Comparison of ENCODE assay signal across 11 cellular contexts in the genomic region with DNA sequence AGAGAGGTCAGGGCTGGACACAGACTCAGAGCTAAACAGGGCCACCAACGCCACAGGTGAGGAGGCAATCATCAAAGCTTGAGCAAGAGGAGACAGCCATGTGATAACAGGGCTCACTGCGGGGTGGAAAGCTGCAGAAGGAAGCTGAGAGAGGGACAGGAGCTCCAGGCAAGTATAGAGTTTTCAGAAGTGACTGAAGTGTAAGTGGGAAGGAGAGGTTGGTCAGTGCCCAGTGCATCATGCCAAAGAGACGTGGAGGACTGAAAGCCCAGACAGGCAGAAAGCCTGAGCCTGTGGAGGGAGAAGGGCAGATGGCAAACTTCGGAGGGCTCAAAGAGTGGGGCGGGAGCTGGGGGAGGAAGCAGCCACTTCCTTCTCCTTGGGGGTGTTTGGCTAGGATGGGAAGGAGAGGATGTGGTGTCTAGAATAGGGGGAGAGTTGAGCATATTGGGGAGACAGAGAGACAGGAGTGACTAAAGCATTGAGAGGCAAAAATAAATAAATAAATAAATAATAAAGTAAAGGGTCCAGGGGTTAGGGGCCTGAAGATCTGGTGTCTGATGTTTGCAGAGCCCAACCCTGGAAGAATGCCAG. TPM values are rescaled to one million over a fixed set of nuclear protein-coding genes. Genes with fewer than 3 reads are reported as not detected.
A peak's percentile ranks its signal among the peaks of the same experiment; 100 is the strongest.
DNase-seq lines count a peak whose midpoint lies in the region; ATAC-seq, FAIRE-seq and TF ChIP-seq lines count a peak whose summit lies in the region.
"Had no signal": no experiment of that assay in that cellular context is flagged by ENCODE, and none has a peak within 500 bp of the region (broad histone marks: within the 10 kb centered on the region; RNA-seq: fewer than 3 reads in every experiment).

No MANE protein-coding gene starts in this region.

- no peak overlapping the region for H3K4me2 ChIP-seq in osteoblast (ENCODE audit: insufficient read depth, low read length)

- H3K27ac Mint-ChIP-seq in Caco-2 (ENCODE audit: unreplicated experiment) = peak overlapping the region; percentile 50

- POLR2A ChIA-PET in Caco-2 (lab: Charles Lee) (interaction anchor here (0.8 to 1.0 kb wide), 2 partner anchors 11 to 64 kb away, joined by 4 to 10 read pairs; no protein-coding TSS in a partner anchor), GM10248 (lab: Yijun Ruan, JAX) (no interaction called here)

- H3K79me2 ChIP-seq in osteoblast (ENCODE audit: insufficient read depth, low read length) = peaks cover 55% of the 10 kb centered on the region

- no peak for ATAC-seq in pancreas

- intact Hi-C loops in Caco-2 (cut with micrococcal nuclease; ENCODE audit: unreplicated experiment) (loop anchor here (2.0 to 5.0 kb wide), 4 partner anchors 43 to 328 kb away; partner anchors contain the start of genes CFAP20, USB1 and ZNF319), dorsolateral prefrontal cortex (cut with DNase I) (loop anchor here (2.0 to 5.0 kb wide), 2 partner anchors 42 to 201 kb away; partner anchors contain the start of genes USB1 (in 1 of the 2) and ZNF319 (in 1 of the 2)), pancreas (cut with DNase I) (loop anchor here in 1 of 3 donors (10.0 kb wide), 1 partner anchor 65 kb away; no protein-coding TSS in a partner anchor)

- WGBS in pancreas, 2 donors = 18 to 19% methylated on average over 4 to 5 of the region's 5 CpGs

- CTCF ChIA-PET in Caco-2 (lab: Charles Lee) (interaction anchor here (0.5 to 6.7 kb wide), 5 partner anchors 8 to 63 kb away, joined by 3 to 63 read pairs (median 3); no protein-coding TSS in a partner anchor), GM10248 (lab: Yijun Ruan, JAX) (interaction anchor here (1.2 to 3.5 kb wide), 5 partner anchors 17 to 209 kb away, joined by 3 to 12 read pairs (median 5); no protein-coding TSS in a partner anchor)

- no peak overlapping the region for H3K4me3 ChIP-seq in Caco-2 (ENCODE audit: low read depth, low read length)
- peak overlapping the region in 22 of 59 donors; percentile 4 to 89 (median 78) for H3K4me3 ChIP-seq in dorsolateral prefrontal cortex
- H3K4me3 ChIP-seq in pancreas = peak overlapping the region in 2 of 4 donors; percentile 50 to 61
- no peak overlapping the region for H3K4me3 ChIP-seq in osteoblast (ENCODE audit: insufficient read depth, low read length)
- H3K4me3 ChIP-seq: SJCRH30 had no signal

- no TSS peak for BruUV-seq in Caco-2 (replicated peaks; lab: Mats Ljungman, UMichigan)

- peak overlapping the region; percentile 92 for H3K4me3 Mint-ChIP-seq in Caco-2 (ENCODE audit: unreplicated experiment)

- H3K4me1 ChIP-seq in Caco-2 = peaks cover 77% of the 10 kb centered on the region
- H3K4me1 ChIP-seq in pancreas = peaks cover 16 to 57% (median 36%) of the 10 kb centered on the region in 3 donors
- H3K4me1 ChIP-seq in osteoblast (ENCODE audit: insufficient read depth, low read length) = peaks cover 23% of the 10 kb centered on the region

- H4K20me1 ChIP-seq in osteoblast (ENCODE audit: insufficient read depth, low read length) = peaks cover 29% of the 10 kb centered on the region

- TF ChIP-seq CTCF in Caco-2 (IDR thresholded peaks at IDR 0.05; ENCODE audit: insufficient read depth in 1 of 2, low read depth in 1 of 2, low read length in 1 of 2, severe bottlenecking in 1 of 2, unreplicated experiment in 1 of 2) (no peak), dorsolateral prefrontal cortex (IDR thresholded peaks at IDR 0.05 in 54 of 56, conservative IDR thresholded peaks at IDR 0.05 in 2 of 56; ENCODE audit: low read depth in 1 of 56, partially characterized antibody in 56 of 56) (no peak), pancreas (IDR thresholded peaks at IDR 0.05) (no peak), D721Med (IDR thresholded peaks at IDR 0.05; ENCODE audit: insufficient read depth, missing control alignments) (no peak), osteoblast (IDR thresholded peaks at IDR 0.05; ENCODE audit: extremely low read depth, low read depth, low read length) (no peak), GM10248 (IDR thresholded peaks at IDR 0.05; ENCODE audit: control extremely low read depth, extremely low read depth, low read depth, missing control alignments) (no peak)

- no peaks in the 10 kb centered on the region for H3K9me3 Mint-ChIP-seq in Caco-2 (ENCODE audit: unreplicated experiment)

- H3K27ac ChIP-seq in dorsolateral prefrontal cortex (peak overlapping the region in 46 of 59 donors; percentile 0 to 98 (median 80)), pancreas (peak overlapping the region; percentile 5 to 96 (median 90)), osteoblast (ENCODE audit: low read depth, low read length) (no peak overlapping the region)
- H3K27ac ChIP-seq: SJCRH30 had no signal

- FAIRE-seq in pancreas (lab: Jason Lieb, UNC) = no peak
- no peak for FAIRE-seq in D721Med (lab: Jason Lieb, UNC)

- DNase-seq in Caco-2 (no peak), KG1 (lab: John Stamatoyannopoulos, UW) (peak; percentile 32), dorsolateral prefrontal cortex (no peak), pancreas (peak in 2 of 6 donors; percentile 25 to 69), D721Med (ENCODE audit: insufficient read length, low spot score) (no peak), osteoblast (ENCODE audit: insufficient read length, low spot score, missing footprints) (no peak), GM10248 (ENCODE audit: extremely low spot score) (no peak), A172 (ENCODE audit: low spot score) (no peak)
- DNase-seq: activated T-cell treated with anti-CD3 and anti-CD28 coated beads, Interleukin-2, amount 50 U/mL, for 1 hour; MM.1S; SJCRH30 had no signal

- H3K9me3 ChIP-seq in Caco-2 = no peaks in the 10 kb centered on the region
- no peaks in the 10 kb centered on the region for H3K9me3 ChIP-seq in pancreas
- H3K9me3 ChIP-seq in osteoblast (ENCODE audit: low read depth, low read length) = no peaks in the 10 kb centered on the region
- H3K9me3 ChIP-seq: SJCRH30 had no signal

- H3K27me3 Mint-ChIP-seq in Caco-2 (ENCODE audit: insufficient read depth, unreplicated experiment) = no peaks in the 10 kb centered on the region

- no peaks in the 10 kb centered on the region for H3K27me3 ChIP-seq in Caco-2 (replicated peaks; ENCODE audit: control insufficient read depth, insufficient read depth, low read length)
- H3K27me3 ChIP-seq in dorsolateral prefrontal cortex = no peaks in the 10 kb centered on the region
- no peaks in the 10 kb centered on the region for H3K27me3 ChIP-seq in pancreas
- no peaks in the 10 kb centered on the region for H3K27me3 ChIP-seq in osteoblast (ENCODE audit: insufficient read depth, low read length)
- H3K27me3 ChIP-seq: SJCRH30 had no signal

- peaks cover 20% of the 10 kb centered on the region for H3K36me3 Mint-ChIP-seq in Caco-2 (ENCODE audit: insufficient read depth, unreplicated experiment)

- H3K4me1 Mint-ChIP-seq in Caco-2 (ENCODE audit: low read depth, unreplicated experiment) = peaks cover 65% of the 10 kb centered on the region

- H2AFZ ChIP-seq in osteoblast (ENCODE audit: low read length) = no peak overlapping the region

- H3K36me3 ChIP-seq in Caco-2 (ENCODE audit: control insufficient read depth, insufficient read depth, low read length) (no peaks in the 10 kb centered on the region), pancreas (peaks cover 0 to 1% (median 0%) of the 10 kb centered on the region in 3 donors), osteoblast (ENCODE audit: insufficient read depth, low read length) (peaks cover 18% of the 10 kb centered on the region)
- H3K36me3 ChIP-seq: SJCRH30 had no signal

RNA-seq across cellular contexts. Expression of gene KIFC3, which starts 2.6 kb away (rescaled TPM):
- total RNA-seq in Caco-2 (2022) (103 and 108 TPM in 2 replicates), dorsolateral prefrontal cortex (10 to 100 TPM; 29.4 to 72.9 (median 48.3) TPM), pancreas (10 to 100 TPM; 33.8 to 71.0 (median 60.5) TPM), osteoblast (40.5 and 41.0 TPM in 2 replicates)
- polyA plus RNA-seq in pancreas = 100 to 1,000 TPM; 277 to 284 TPM
- total RNA-seq in A172 (2014; rRNA removed; shearing (Covaris generic)) = 77.9 and 90.4 TPM in 2 replicates
